In genomic region chr3:169243122-169243521, GRCh38 we compare ENCODE assay signal across 13 cellular contexts.
A peak's percentile ranks its signal among the peaks of the same experiment; 100 is the strongest.
DNase-seq lines count a peak whose midpoint lies in the region; ATAC-seq and TF ChIP-seq lines count a peak whose summit lies in the region.
"Had no signal": no experiment of that assay in that cellular context is flagged by ENCODE, and none has a peak within 500 bp of the region (broad histone marks: within the 10 kb centered on the region; RNA-seq: fewer than 3 reads in every experiment).

No MANE protein-coding gene starts in this region.

- ATAC-seq in GM21737 (IDR thresholded peaks at IDR 0.05; ENCODE audit: unreplicated experiment), result no peak
- ATAC-seq: activated naive CD8-positive, alpha-beta T cell treated with anti-CD3 and anti-CD28 coated beads, Interleukin-2, amount 50 U/mL, for 24 hours had no signal

- H3K36me3 Mint-ChIP-seq in CD4-positive, alpha-beta memory T cell, result no peaks in the 10 kb centered on the region

- H3K27ac Mint-ChIP-seq in CD4-positive, alpha-beta memory T cell, result no peak overlapping the region
- H3K27ac Mint-ChIP-seq: activated naive CD8-positive, alpha-beta T cell treated with anti-CD3 and anti-CD28 coated beads, Interleukin-2, amount 50 U/mL, for 24 hours had no signal

- intact Hi-C loops in stomach (cut with DNase I; ENCODE audit: low total_unique reads), result no loop called here
- intact Hi-C loops in CD4-positive, alpha-beta memory T cell (cut with micrococcal nuclease), result no loop called here

- H3K27ac ChIP-seq in stomach, result peak overlapping the region in 4 of 5 donors; percentile 71 to 86 (median 80)
- no peak overlapping the region for H3K27ac ChIP-seq in CD4-positive, alpha-beta memory T cell (ENCODE audit: low read depth, low read length)

- no peaks in the 10 kb centered on the region for H3K36me3 ChIP-seq in kidney epithelial cell (ENCODE audit: control insufficient read depth, insufficient read depth, low read length)
- no peaks in the 10 kb centered on the region for H3K36me3 ChIP-seq in stomach
- no peaks in the 10 kb centered on the region for H3K36me3 ChIP-seq in CD4-positive, alpha-beta memory T cell (ENCODE audit: insufficient read depth, low read length)

- peaks cover 0 to 6% of the 10 kb centered on the region in 2 donors for H3K27me3 Mint-ChIP-seq in CD4-positive, alpha-beta memory T cell

- H3K4me1 ChIP-seq in stomach, result peaks cover 6 to 58% (median 35%) of the 10 kb centered on the region in 4 donors
- no peaks in the 10 kb centered on the region for H3K4me1 ChIP-seq in CD4-positive, alpha-beta memory T cell (ENCODE audit: insufficient read depth, low read length)

- in situ Hi-C loops in astrocyte of the spinal cord (cut with HindIII; ENCODE audit: low sequenced_read_pairs), result no loop called here

- H3K4me1 Mint-ChIP-seq in CD4-positive, alpha-beta memory T cell, result peaks cover 0 to 7% (median 2%) of the 10 kb centered on the region in 4 donors

- no peak for TF ChIP-seq CTCF in astrocyte of the spinal cord (IDR thresholded peaks at IDR 0.05; ENCODE audit: low read depth, low read length)
- no peak for TF ChIP-seq CTCF in kidney epithelial cell (IDR thresholded peaks at IDR 0.05; ENCODE audit: insufficient read depth, low read length, poor library complexity, severe bottlenecking)
- TF ChIP-seq CTCF in stomach (IDR thresholded peaks at IDR 0.05), result no peak

- TF ChIP-seq POLR2A in stomach (IDR thresholded peaks at IDR 0.05), result no peak

- H3K4me3 Mint-ChIP-seq in CD4-positive, alpha-beta memory T cell, result no peak overlapping the region
- H3K4me3 Mint-ChIP-seq: activated naive CD8-positive, alpha-beta T cell treated with anti-CD3 and anti-CD28 coated beads, Interleukin-2, amount 50 U/mL, for 24 hours had no signal

- peaks cover 0 to 2% (median 0%) of the 10 kb centered on the region in 8 donors for H3K9me3 Mint-ChIP-seq in CD4-positive, alpha-beta memory T cell
- H3K9me3 Mint-ChIP-seq: activated naive CD8-positive, alpha-beta T cell treated with anti-CD3 and anti-CD28 coated beads, Interleukin-2, amount 50 U/mL, for 24 hours had no signal

- CTCF ChIA-PET in CD4-positive, alpha-beta memory T cell (lab: Charles Lee; ENCODE audit: partially characterized antibody), result no interaction called here

- no peaks in the 10 kb centered on the region for H3K9me3 ChIP-seq in stomach
- H3K9me3 ChIP-seq in CD4-positive, alpha-beta memory T cell (ENCODE audit: control insufficient read depth in 1 of 2, low read length in 2 of 2), result no peaks in the 10 kb centered on the region

- DNase-seq in NCI-H1417 (lab: John Stamatoyannopoulos, UW) (peak in 2 of 3 experiments; percentile 10 to 68), NCI-H1417 treated with DMSO at 0.1 percent for 48 hours (lab: John Stamatoyannopoulos, UW) (no peak), astrocyte of the spinal cord (ENCODE audit: low read depth, low spot score) (peak; percentile 48), kidney epithelial cell (ENCODE audit: low read depth) (no peak), stomach (no peak), anterior cingulate cortex (lab: John Stamatoyannopoulos, UW) (no peak)
- DNase-seq in CD4-positive, alpha-beta memory T cell, result no peak
- DNase-seq: 8988T; activated naive CD8-positive, alpha-beta T cell treated with anti-CD3 and anti-CD28 coated beads, Interleukin-2, amount 50 U/mL, for 24 hours; DMS79; kidney glomerular epithelial cell; T-helper 1 cell had no signal

- no peak for TF ChIP-seq EP300 in stomach (IDR thresholded peaks at IDR 0.05)

- POLR2A ChIA-PET in CD4-positive, alpha-beta memory T cell (lab: Charles Lee; ENCODE audit: partially characterized antibody), result no interaction called here

- H3K27me3 ChIP-seq in kidney epithelial cell (ENCODE audit: control insufficient read depth, insufficient read depth, low read length) (no peaks in the 10 kb centered on the region), stomach (no peaks in the 10 kb centered on the region)
- H3K27me3 ChIP-seq in CD4-positive, alpha-beta memory T cell (ENCODE audit: insufficient read depth, low read length), result peaks cover 3% of the 10 kb centered on the region

- peak overlapping the region; percentile 4 for H3K4me3 ChIP-seq in astrocyte of the spinal cord (ENCODE audit: low read depth, low read length)
- peak overlapping the region; percentile 48 for H3K4me3 ChIP-seq in kidney epithelial cell (ENCODE audit: low read depth, low read length)
- peak overlapping the region in 3 of 4 donors; percentile 38 to 45 (median 44) for H3K4me3 ChIP-seq in stomach
- H3K4me3 ChIP-seq in CD4-positive, alpha-beta memory T cell (ENCODE audit: low read length in 2 of 2), result no peak overlapping the region

Comparison
In these comparisons a context has a peak if more than half of its experiments do, and no peak if none do; other contexts are left out.
1. DNase-seq: peak in NCI-H1417 (2 of 3) and astrocyte of the spinal cord (single experiment); none in NCI-H1417 treated with DMSO at 0.1 percent for 48 hours (single experiment), kidney epithelial cell (single experiment), stomach (single experiment), CD4-positive, alpha-beta memory T cell (0 of 5) and anterior cingulate cortex (0 of 58).
2. H3K4me3 ChIP-seq: peak in astrocyte of the spinal cord (single experiment), kidney epithelial cell (single experiment) and stomach (3 of 4); none in CD4-positive, alpha-beta memory T cell (0 of 2).